9 cellular contexts compared by ENCODE assay signal in genomic region chr17:49343273-49343672, GRCh38. TPM values are rescaled to one million over a fixed set of nuclear protein-coding genes. Genes with fewer than 3 reads are reported as not detected.
DNase-seq lines count a peak whose midpoint lies in the region; ATAC-seq and TF ChIP-seq lines count a peak whose summit lies in the region.
"Had no signal": no experiment of that assay in that cellular context is flagged by ENCODE, and none has a peak within 500 bp of the region (broad histone marks: within the 10 kb centered on the region; RNA-seq: fewer than 3 reads in every experiment).

No MANE protein-coding gene starts in this region.

- no peaks in the 10 kb centered on the region for H3K9me3 Mint-ChIP-seq in CD4-positive, alpha-beta memory T cell
- H3K9me3 Mint-ChIP-seq in IgD-negative memory B cell (no peaks in the 10 kb centered on the region), activated B cell treated with CpG ODN at 0.5 μM for 24 hours (no peaks in the 10 kb centered on the region), immature natural killer cell (no peaks in the 10 kb centered on the region)

- H3K4me1 ChIP-seq in CD4-positive, alpha-beta memory T cell (ENCODE audit: insufficient read depth, low read length) = peaks cover 83% of the 10 kb centered on the region
- H3K4me1 ChIP-seq in HAP-1 = peaks cover 7% of the 10 kb centered on the region

- CTCF ChIA-PET in CD4-positive, alpha-beta memory T cell (lab: Charles Lee; ENCODE audit: partially characterized antibody) = interaction anchor here (1.0 to 5.9 kb wide), 8 partner anchors 8 to 65 kb away, joined by 3 to 69 read pairs (median 6); no protein-coding TSS in a partner anchor
- CTCF ChIA-PET in activated B cell treated with CpG ODN at 0.5 μM for 24 hours (lab: Charles Lee) = interaction anchor here (1.0 to 4.8 kb wide), 4 partner anchors 15 to 48 kb away, joined by 4 to 19 read pairs (median 5); no protein-coding TSS in a partner anchor

- no peaks in the 10 kb centered on the region for H3K9me3 ChIP-seq in CD4-positive, alpha-beta memory T cell (ENCODE audit: control insufficient read depth in 1 of 2, low read length in 2 of 2)
- H3K9me3 ChIP-seq in HAP-1 = no peaks in the 10 kb centered on the region

- intact Hi-C loops in CD4-positive, alpha-beta memory T cell (cut with micrococcal nuclease) = no loop called here
- intact Hi-C loops in activated B cell treated with CpG ODN at 0.5 μM for 24 hours (cut with micrococcal nuclease) = loop anchor here (2.0 to 5.0 kb wide), 3 partner anchors 14 to 334 kb away; partner anchors contain the start of gene SPOP

- H3K27ac Mint-ChIP-seq in CD4-positive, alpha-beta memory T cell = peak overlapping the region; percentile 32 to 95 (median 85)
- peak overlapping the region; percentile 37 to 93 (median 68) for H3K27ac Mint-ChIP-seq in IgD-negative memory B cell
- peak overlapping the region; percentile 89 for H3K27ac Mint-ChIP-seq in activated B cell treated with CpG ODN at 0.5 μM for 24 hours
- H3K27ac Mint-ChIP-seq in immature natural killer cell = peak overlapping the region; percentile 79 to 98 (median 93)

- ATAC-seq in activated B cell treated with CpG ODN at 0.5 μM for 24 hours (ENCODE audit: low read depth) = peak; percentile 30
- ATAC-seq in GM21529 (IDR thresholded peaks at IDR 0.05; ENCODE audit: unreplicated experiment) = no peak

- H3K27me3 Mint-ChIP-seq in CD4-positive, alpha-beta memory T cell = no peaks in the 10 kb centered on the region
- H3K27me3 Mint-ChIP-seq in IgD-negative memory B cell = no peaks in the 10 kb centered on the region
- H3K27me3 Mint-ChIP-seq in activated B cell treated with CpG ODN at 0.5 μM for 24 hours = no peaks in the 10 kb centered on the region
- peaks cover 4 to 17% (median 8%) of the 10 kb centered on the region in 3 donors for H3K27me3 Mint-ChIP-seq in immature natural killer cell (ENCODE audit: low read depth in 3 of 3)

- POLR2A ChIA-PET in CD4-positive, alpha-beta memory T cell (lab: Charles Lee; ENCODE audit: partially characterized antibody) = interaction anchor here (0.8 to 14.3 kb wide), 7 partner anchors 9 to 47 kb away, joined by 3 to 197 read pairs (median 6); partner anchors contain the start of gene ZNF652
- POLR2A ChIA-PET in activated B cell treated with CpG ODN at 0.5 μM for 24 hours (lab: Charles Lee) = interaction anchor here (1.1 to 5.6 kb wide), 5 partner anchors 9 to 47 kb away, joined by 4 to 85 read pairs (median 9); partner anchors contain the start of gene ZNF652

- H3K36me3 ChIP-seq in CD4-positive, alpha-beta memory T cell (ENCODE audit: insufficient read depth, low read length) = no peaks in the 10 kb centered on the region
- H3K36me3 ChIP-seq in HAP-1 (replicated peaks) = no peaks in the 10 kb centered on the region; the same call in 1 of the 2 replicates

- peak overlapping the region; percentile 48 for H3K27ac ChIP-seq in CD4-positive, alpha-beta memory T cell (ENCODE audit: low read depth, low read length)

- DNase-seq in CD4-positive, alpha-beta memory T cell = peak; percentile 19 to 56 (median 23)
- DNase-seq in activated B cell treated with CpG ODN at 0.5 μM for 24 hours (no peak), immature natural killer cell (peak; percentile 22 to 46 (median 34)), HAP-1 (ENCODE audit: low spot score in 2 of 2) (no peak), NCI-H128 (lab: John Stamatoyannopoulos, UW; ENCODE audit: unreplicated experiment) (no peak)
- DNase-seq in activated effector memory CD4-positive, alpha-beta T cell treated with Interleukin-2 at 50 U/mL for 16 hours = no peak
- DNase-seq: NCI-H2107 had no signal

- peak overlapping the region in 1 of 2 donors; percentile 24 for H3K4me3 ChIP-seq in CD4-positive, alpha-beta memory T cell (ENCODE audit: low read length in 2 of 2)
- H3K4me3 ChIP-seq in HAP-1 = no peak overlapping the region

- in situ Hi-C loops in HAP-1 (cut with MboI; ENCODE audit: low sequenced_read_pairs) = no loop called here

- peaks cover 4 to 10% of the 10 kb centered on the region in 2 donors for H3K36me3 Mint-ChIP-seq in CD4-positive, alpha-beta memory T cell
- H3K36me3 Mint-ChIP-seq in IgD-negative memory B cell (peaks cover 3% of the 10 kb centered on the region), activated B cell treated with CpG ODN at 0.5 μM for 24 hours (ENCODE audit: low read depth) (peaks cover 12% of the 10 kb centered on the region), immature natural killer cell (peaks cover 0 to 5% (median 0%) of the 10 kb centered on the region in 3 donors)

- peaks cover 36 to 81% (median 61%) of the 10 kb centered on the region in 4 donors for H3K4me1 Mint-ChIP-seq in CD4-positive, alpha-beta memory T cell
- peaks cover 37 to 47% (median 44%) of the 10 kb centered on the region in 3 donors for H3K4me1 Mint-ChIP-seq in IgD-negative memory B cell
- H3K4me1 Mint-ChIP-seq in activated B cell treated with CpG ODN at 0.5 μM for 24 hours = peaks cover 65% of the 10 kb centered on the region
- peaks cover 61 to 77% of the 10 kb centered on the region in 2 donors for H3K4me1 Mint-ChIP-seq in immature natural killer cell

- no peaks in the 10 kb centered on the region for H3K27me3 ChIP-seq in CD4-positive, alpha-beta memory T cell (ENCODE audit: insufficient read depth, low read length)
- H3K27me3 ChIP-seq in HAP-1 (ENCODE audit: low read depth) = no peaks in the 10 kb centered on the region

- no peak for TF ChIP-seq CTCF in activated B cell treated with CpG ODN at 0.5 μM for 24 hours (IDR thresholded peaks at IDR 0.05)

- peak overlapping the region; percentile 57 to 85 (median 82) for H3K4me3 Mint-ChIP-seq in CD4-positive, alpha-beta memory T cell
- H3K4me3 Mint-ChIP-seq in IgD-negative memory B cell = peak overlapping the region; percentile 26 to 93 (median 62)
- H3K4me3 Mint-ChIP-seq in activated B cell treated with CpG ODN at 0.5 μM for 24 hours = peak overlapping the region; percentile 72
- H3K4me3 Mint-ChIP-seq in immature natural killer cell = peak overlapping the region; percentile 61 to 92 (median 78)

RNA-seq across cellular contexts. Expression of gene ZNF652, which starts 18.8 kb away (rescaled TPM):
- 10 to 100 TPM; 64.2 to 68.6 TPM for total RNA-seq in CD4-positive, alpha-beta memory T cell
- 10 to 100 TPM; 13.1 to 28.4 TPM for polyA plus RNA-seq in CD4-positive, alpha-beta memory T cell
- polyA plus RNA-seq in IgD-negative memory B cell (29.3 TPM), immature natural killer cell (10 to 100 TPM in 2 of 3 donors, 1 to 10 TPM in 1; 9.7 to 25.8 (median 16.0) TPM)
- 37.1 and 40.6 TPM in 2 replicates for total RNA-seq in activated B cell treated with CpG ODN at 0.5 μM for 24 hours

Comparison
In these comparisons a context has a peak if more than half of its experiments do, and no peak if none do; other contexts are left out.
1. DNase-seq: peak in CD4-positive, alpha-beta memory T cell (5 of 5) and immature natural killer cell (3 of 3); none in activated B cell treated with CpG ODN at 0.5 μM for 24 hours (single experiment), HAP-1 (0 of 2), activated effector memory CD4-positive, alpha-beta T cell treated with Interleukin-2 at 50 U/mL for 16 hours (single experiment) and NCI-H128 (single experiment).
2. Peak in every context shown above with its lines, with median percentiles within 50 percentile points of each other: H3K27ac Mint-ChIP-seq and H3K4me3 Mint-ChIP-seq.